Comparison of ENCODE assay signal across 8 cellular contexts in genomic region chr2:20429528-20429927, GRCh38. TPM values are rescaled to one million over a fixed set of nuclear protein-coding genes. Genes with fewer than 3 reads are reported as not detected.
DNase-seq lines count a peak whose midpoint lies in the region; ATAC-seq and TF ChIP-seq lines count a peak whose summit lies in the region.

No MANE protein-coding gene starts in this region.

- 75% methylated on average over 1 of the region's 1 CpG for WGBS in prostate gland

- TF ChIP-seq CTCF in GM12864 (IDR thresholded peaks at IDR 0.05; ENCODE audit: low read depth, low read length, missing control alignments), result no peak
- TF ChIP-seq CTCF in right atrium auricular region (IDR thresholded peaks at IDR 0.05), result no peak
- no peak for TF ChIP-seq CTCF in prostate gland (IDR thresholded peaks at IDR 0.05)

- H3K27ac ChIP-seq in right atrium auricular region (peak overlapping the region; percentile 57 to 73), prostate gland (no peak overlapping the region)

- ATAC-seq in GM21515 (IDR thresholded peaks at IDR 0.05; ENCODE audit: unreplicated experiment) (peak; percentile 70), HG03565 (IDR thresholded peaks at IDR 0.05; ENCODE audit: unreplicated experiment) (peak; percentile 66), SK-N-SH treated with all-trans-retinoic acid at 6 μM for 48 hours (no peak)
- no peak for ATAC-seq in activated CD4-positive, CD25-positive, alpha-beta regulatory T cell treated with anti-CD3 and anti-CD28 coated beads, Interleukin-2, amount 50 U/mL, for 24 hours

- H3K4me1 ChIP-seq in right atrium auricular region (peaks cover 0 to 15% of the 10 kb centered on the region in 2 donors), prostate gland (replicated peaks) (no peaks in the 10 kb centered on the region)

- DNase-seq in GM12864 (ENCODE audit: low read depth) (peak; percentile 67), right atrium auricular region (ENCODE audit: low spot score) (peak; percentile 75), NCI-H510A (lab: John Stamatoyannopoulos, UW) (no peak), prostate gland (ENCODE audit: low spot score) (no peak)

- H3K27me3 ChIP-seq in right atrium auricular region (no peaks in the 10 kb centered on the region), prostate gland (replicated peaks; ENCODE audit: insufficient read depth) (no peaks in the 10 kb centered on the region)

- H3K9me3 ChIP-seq in right atrium auricular region (no peaks in the 10 kb centered on the region), prostate gland (no peaks in the 10 kb centered on the region)

- intact Hi-C loops in prostate gland (cut with DNase I), result no loop called here

- H3K4me3 ChIP-seq in GM12864 (ENCODE audit: low read depth, low read length), result no peak overlapping the region
- no peak overlapping the region for H3K4me3 ChIP-seq in right atrium auricular region
- H3K4me3 ChIP-seq in prostate gland, result no peak overlapping the region

- H3K36me3 ChIP-seq in right atrium auricular region, result no peaks in the 10 kb centered on the region
- H3K36me3 ChIP-seq in prostate gland, result no peaks in the 10 kb centered on the region

- no peak for TF ChIP-seq POLR2A in prostate gland (IDR thresholded peaks at IDR 0.05)

TF ChIP-seq in SK-N-SH treated with all-trans-retinoic acid at 6 μM for 48 hours, 23 proteins besides CTCF, POLR2A, EP300 and RAD21:
- no peak for TF ChIP-seq GLIS3 (CRISPR knock-in tag; IDR thresholded peaks at IDR 0.05)
- TF ChIP-seq ESRRG (CRISPR knock-in tag; IDR thresholded peaks at IDR 0.05), result no peak
- no peak for TF ChIP-seq ZFP3 (CRISPR knock-in tag; IDR thresholded peaks at IDR 0.05)
- TF ChIP-seq RARB (CRISPR knock-in tag; IDR thresholded peaks at IDR 0.05), result no peak
- no peak for TF ChIP-seq OSR1 (CRISPR knock-in tag; IDR thresholded peaks at IDR 0.05)
- no peak for TF ChIP-seq TSHZ2 (CRISPR knock-in tag; IDR thresholded peaks at IDR 0.05)
- TF ChIP-seq TOX (CRISPR knock-in tag; IDR thresholded peaks at IDR 0.05; ENCODE audit: borderline replicate concordance), result no peak

RNA-seq across cellular contexts. Expression of gene RHOB, which starts 17.3 kb away (rescaled TPM):
- total RNA-seq in right atrium auricular region (100 to 1,000 TPM; 471 to 664 TPM), prostate gland (100 to 1,000 TPM; 391 to 554 TPM)

Comparison
In these comparisons a context has a peak if more than half of its experiments do, and no peak if none do; other contexts are left out.
1. DNase-seq: peak in GM12864 (single experiment) and right atrium auricular region (single experiment); none in NCI-H510A (single experiment) and prostate gland (single experiment).
2. ATAC-seq: peak in GM21515 (single experiment) and HG03565 (single experiment); none in SK-N-SH treated with all-trans-retinoic acid at 6 μM for 48 hours (single experiment) and activated CD4-positive, CD25-positive, alpha-beta regulatory T cell treated with anti-CD3 and anti-CD28 coated beads, Interleukin-2, amount 50 U/mL, for 24 hours (0 of 2).
3. H3K27ac ChIP-seq: peak in right atrium auricular region (2 of 2); none in prostate gland (0 of 2).